12 cellular contexts compared by ENCODE assay signal in the genomic region with DNA sequence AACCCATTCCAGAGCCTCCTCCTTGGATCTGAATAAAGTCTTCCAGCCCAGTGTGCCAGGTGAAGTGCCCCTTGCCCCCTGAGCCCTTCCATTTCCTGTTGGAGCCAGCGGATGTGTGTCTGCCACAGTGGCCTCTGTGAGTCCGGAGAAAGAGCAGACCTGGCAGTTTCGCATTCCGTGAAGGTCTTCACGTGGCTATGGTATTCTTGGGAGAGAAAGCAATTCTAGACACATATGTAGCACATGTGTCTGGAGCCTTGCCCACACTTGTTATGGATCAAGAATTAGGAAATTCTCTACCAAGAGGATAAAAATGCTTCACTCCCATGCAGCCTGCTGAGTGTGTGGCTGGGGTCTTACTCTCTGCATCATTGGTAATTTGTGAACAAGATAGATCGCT.
DNase-seq lines count a peak whose midpoint lies in the region; ATAC-seq, FAIRE-seq and TF ChIP-seq lines count a peak whose summit lies in the region.
"Had no signal": no experiment of that assay in that cellular context is flagged by ENCODE, and none has a peak within 500 bp of the region (broad histone marks: within the 10 kb centered on the region; RNA-seq: fewer than 3 reads in every experiment).

No MANE protein-coding gene starts in this region.

- H3K4me3 Mint-ChIP-seq in astrocyte (ENCODE audit: unreplicated experiment), result no peak overlapping the region
- H3K4me3 Mint-ChIP-seq in mesothelial cell of epicardium, result no peak overlapping the region

- H3K79me2 ChIP-seq in MM.1S (ENCODE audit: low read length) (no peaks in the 10 kb centered on the region), astrocyte (ENCODE audit: insufficient read depth, low read length) (no peaks in the 10 kb centered on the region)

- H3K9me3 Mint-ChIP-seq in astrocyte (ENCODE audit: unreplicated experiment) (no peaks in the 10 kb centered on the region), mesothelial cell of epicardium (no peaks in the 10 kb centered on the region)

- 0 out of 2 replicates have a peak overlapping the region, but pooled peaks have one; percentile 15 for H3K4me2 ChIP-seq in MM.1S (ENCODE audit: low read depth, low read length)
- H3K4me2 ChIP-seq in astrocyte (ENCODE audit: low read length), result peak overlapping the region; percentile 59
- H3K4me2 ChIP-seq: BLaER1 had no signal

- H3F3A ChIP-seq in MM.1S (ENCODE audit: insufficient read depth, low read length), result no peaks in the 10 kb centered on the region

- H3K4me1 Mint-ChIP-seq in astrocyte (ENCODE audit: low read depth, unreplicated experiment) (peaks cover 8% of the 10 kb centered on the region), mesothelial cell of epicardium (peaks cover 42% of the 10 kb centered on the region)

- no peak for DNase-seq in MM.1S
- DNase-seq in astrocyte (ENCODE audit: low read depth), result no peak
- no peak for DNase-seq in mesothelial cell of epicardium (ENCODE audit: low spot score in 2 of 2, unreplicated experiment in 2 of 2)
- no peak for DNase-seq in cerebellar cortex (ENCODE audit: low spot score)
- DNase-seq: NCI-H1436, NCI-H2029 treated with DMSO at 0.1 percent for 48 hours, NCI-H526 had no signal

- H3K4me1 ChIP-seq in MM.1S (ENCODE audit: low read length), result peaks cover 23% of the 10 kb centered on the region
- H3K4me1 ChIP-seq in astrocyte (ENCODE audit: insufficient read depth, low read length), result peaks cover 15% of the 10 kb centered on the region

- H3K36me3 Mint-ChIP-seq in astrocyte (ENCODE audit: low read depth, unreplicated experiment) (no peaks in the 10 kb centered on the region), mesothelial cell of epicardium (no peaks in the 10 kb centered on the region)

- H3K9ac ChIP-seq in MM.1S (ENCODE audit: low read length) (no peak overlapping the region), astrocyte (ENCODE audit: low read length) (peak overlapping the region; percentile 16)
- H3K9ac ChIP-seq: BLaER1 had no signal

- H3K4me3 ChIP-seq in MM.1S (ENCODE audit: low read length) (no peak overlapping the region), astrocyte (ENCODE audit: insufficient read depth, low read depth, low read length) (no peak overlapping the region)
- H3K4me3 ChIP-seq: BLaER1, SK-N-MC had no signal

- no peaks in the 10 kb centered on the region for H3K9me3 ChIP-seq in MM.1S (replicated peaks; ENCODE audit: insufficient read depth, low read length)
- H3K9me3 ChIP-seq in astrocyte (ENCODE audit: insufficient read depth, low read depth, low read length), result no peaks in the 10 kb centered on the region
- H3K9me3 ChIP-seq: BLaER1 had no signal

- 0 out of 2 replicates have a peak overlapping the region, but pooled peaks have one; percentile 4 for H3K27ac ChIP-seq in MM.1S (ENCODE audit: low read length)
- peak overlapping the region; percentile 66 for H3K27ac ChIP-seq in astrocyte (ENCODE audit: low read depth, low read length)
- H3K27ac ChIP-seq: BLaER1, SK-N-MC had no signal

- H4K20me1 ChIP-seq in MM.1S (ENCODE audit: insufficient read depth, low read length) (no peaks in the 10 kb centered on the region), astrocyte (ENCODE audit: insufficient read depth, low read length) (no peaks in the 10 kb centered on the region)

- no peaks in the 10 kb centered on the region for H3K9me2 ChIP-seq in MM.1S (replicated peaks; ENCODE audit: insufficient read depth, low read length)

- TF ChIP-seq CTCF in MM.1S (IDR thresholded peaks at IDR 0.05; ENCODE audit: low read length), result no peak
- TF ChIP-seq CTCF in astrocyte (IDR thresholded peaks at IDR 0.05; ENCODE audit: insufficient read depth, low read depth, low read length), result no peak
- no peak for TF ChIP-seq CTCF in mesothelial cell of epicardium (IDR thresholded peaks at IDR 0.05; ENCODE audit: unreplicated experiment)

- H2AFZ ChIP-seq in MM.1S (ENCODE audit: low read length) (no peak overlapping the region), astrocyte (ENCODE audit: low read depth, low read length) (no peak overlapping the region)

- H3K27me3 Mint-ChIP-seq in astrocyte (ENCODE audit: low read depth, unreplicated experiment), result peaks cover 6% of the 10 kb centered on the region
- H3K27me3 Mint-ChIP-seq in mesothelial cell of epicardium (ENCODE audit: low read depth), result peaks cover 38% of the 10 kb centered on the region

- H3K27ac Mint-ChIP-seq in astrocyte (ENCODE audit: unreplicated experiment), result no peak overlapping the region
- H3K27ac Mint-ChIP-seq in mesothelial cell of epicardium, result peak overlapping the region; percentile 79

- H3K36me3 ChIP-seq in MM.1S (replicated peaks; ENCODE audit: insufficient read depth, low read length), result no peaks in the 10 kb centered on the region
- no peaks in the 10 kb centered on the region for H3K36me3 ChIP-seq in astrocyte (ENCODE audit: insufficient read depth, low read length)
- H3K36me3 ChIP-seq: BLaER1 had no signal

- FAIRE-seq in astrocyte (lab: Jason Lieb, UNC), result no peak

- no peak for ATAC-seq in HG03432 (IDR thresholded peaks at IDR 0.05; ENCODE audit: unreplicated experiment)
- ATAC-seq in HG03439 (IDR thresholded peaks at IDR 0.05; ENCODE audit: unreplicated experiment), result no peak
- no peak for ATAC-seq in HG03097 (IDR thresholded peaks at IDR 0.05; ENCODE audit: low FRiP score, unreplicated experiment)

- H3K27me3 ChIP-seq in MM.1S (replicated peaks; ENCODE audit: insufficient read depth, low read length) (no peaks in the 10 kb centered on the region), astrocyte (ENCODE audit: insufficient read depth, low read length) (no peaks in the 10 kb centered on the region)
